Comparison of ENCODE assay signal across 8 cellular contexts in the genomic region with DNA sequence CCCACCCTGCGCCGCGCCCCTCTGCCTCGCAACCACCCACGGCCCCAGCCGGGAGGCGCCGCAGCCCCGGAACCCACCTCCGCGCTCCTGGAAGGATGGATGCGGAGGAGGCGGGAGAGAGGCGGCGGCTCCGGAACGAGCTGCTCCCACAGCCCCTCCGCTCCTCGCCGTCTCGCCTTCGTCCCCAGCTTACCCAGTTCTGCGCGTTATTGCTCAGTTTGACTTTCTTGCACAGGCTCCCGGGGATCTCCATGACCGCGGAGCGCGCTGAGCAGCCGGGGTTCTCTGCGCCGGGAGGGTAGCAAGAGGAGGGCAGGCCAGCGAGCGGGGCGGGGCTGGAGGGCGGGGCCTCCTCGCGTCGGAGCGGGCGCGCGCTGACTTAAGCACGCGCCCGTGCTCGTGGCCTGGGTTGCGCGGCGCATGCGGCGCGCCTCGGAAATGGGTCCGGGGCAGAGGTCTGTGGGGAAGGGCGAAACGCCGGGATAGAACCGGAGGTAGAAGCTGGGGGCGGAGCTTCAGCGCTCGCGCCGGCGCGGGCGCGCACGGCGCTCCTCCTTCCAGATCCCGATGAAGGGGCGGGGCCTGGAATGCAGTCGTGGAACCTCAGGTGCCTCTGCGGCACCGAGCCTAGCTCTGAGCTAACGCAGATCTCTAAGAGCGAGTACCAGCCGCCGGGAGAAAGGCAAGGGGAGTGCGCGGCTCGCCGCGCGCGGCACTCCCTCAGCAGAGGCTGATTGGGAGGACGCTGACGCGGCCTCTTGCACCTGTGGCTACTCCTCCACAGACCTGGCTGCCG. TPM values are rescaled to one million over a fixed set of nuclear protein-coding genes. Genes with fewer than 3 reads are reported as not detected.
DNase-seq lines count a peak whose midpoint lies in the region; ATAC-seq and TF ChIP-seq lines count a peak whose summit lies in the region.

PAPSS1 (minus strand) TSS at position 308 of the 796 bp plus-strand sequence; CDS start at position 253, 55 bp downstream.

- H3K27me3 ChIP-seq in hepatocyte (no peaks in the 10 kb centered on the region), aorta (ENCODE audit: control insufficient read depth in 1 of 2, insufficient read depth in 2 of 2, low read length in 1 of 2) (no peaks in the 10 kb centered on the region)

- peak within 1 kb of the TSS; percentile 91 for H2AFZ ChIP-seq in hepatocyte

- H4K20me1 ChIP-seq in hepatocyte (ENCODE audit: insufficient read depth, poor library complexity, severe bottlenecking): no peaks in the 10 kb centered on the region

- H3K9me3 ChIP-seq in hepatocyte (ENCODE audit: low read depth): no peaks in the 10 kb centered on the region
- H3K9me3 ChIP-seq in aorta (ENCODE audit: control insufficient read depth, low read length): no peaks in the 10 kb centered on the region

- intact Hi-C loops in aorta (cut with DNase I): loop anchor here in 1 of 2 donors (10.0 kb wide), 2 partner anchors 105 to 275 kb away; partner anchors contain the start of gene SGMS2

- ATAC-seq in GM18519 (IDR thresholded peaks at IDR 0.05; ENCODE audit: low FRiP score, unreplicated experiment): peak; percentile 82
- peak; percentile 90 for ATAC-seq in HG03045 (IDR thresholded peaks at IDR 0.05; ENCODE audit: unreplicated experiment)
- ATAC-seq in aorta (ENCODE audit: low FRiP score): peak; percentile 100

- H3K27ac ChIP-seq in hepatocyte (peak within 1 kb of the TSS; percentile 95), aorta (ENCODE audit: low read depth in 1 of 2, low read length in 2 of 2) (peak within 1 kb of the TSS in 1 of 2 donors; percentile 77)

- H3K4me3 ChIP-seq in hepatocyte: peak within 1 kb of the TSS; percentile 56
- H3K4me3 ChIP-seq in aorta (ENCODE audit: low read length in 2 of 2): peak within 1 kb of the TSS; percentile 76 to 94

- DNase-seq in NCI-H2081 treated with DMSO at 0.1 percent for 48 hours (lab: John Stamatoyannopoulos, UW): peak; percentile 73
- peak; percentile 92 for DNase-seq in T1000 (lab: John Stamatoyannopoulos, UW)
- DNase-seq in astrocyte of the hippocampus (ENCODE audit: low read depth, low spot score): peak; percentile 100
- peak; percentile 100 for DNase-seq in hepatocyte (ENCODE audit: low spot score)
- peak; percentile 92 for DNase-seq in renal cortical epithelial cell (ENCODE audit: low read depth)
- DNase-seq in aorta: peak; percentile 98 to 99

- TF ChIP-seq CTCF in hepatocyte (IDR thresholded peaks at IDR 0.05; ENCODE audit: poor library complexity): no peak

- no peaks in the 10 kb centered on the region for H3K9me2 ChIP-seq in hepatocyte (replicated peaks; ENCODE audit: insufficient read depth)

- H3K4me1 ChIP-seq in hepatocyte (ENCODE audit: insufficient read depth): peaks cover 18% of the 10 kb centered on the region
- peaks cover 0 to 2% of the 10 kb centered on the region in 2 donors for H3K4me1 ChIP-seq in aorta (ENCODE audit: control insufficient read depth in 1 of 2, insufficient read depth in 2 of 2, low read length in 2 of 2)

- H3K79me2 ChIP-seq in hepatocyte: peaks cover 38% of the 10 kb centered on the region

- no peaks in the 10 kb centered on the region for H3K36me3 ChIP-seq in hepatocyte (replicated peaks; ENCODE audit: insufficient read depth, low read depth)
- no peaks in the 10 kb centered on the region for H3K36me3 ChIP-seq in aorta (ENCODE audit: control insufficient read depth in 1 of 2, insufficient read depth in 2 of 2, low read length in 1 of 2)

- H3K4me2 ChIP-seq in hepatocyte: peak within 1 kb of the TSS; percentile 83

- 1% methylated on average over 51 of the region's 90 CpGs for WGBS in hepatocyte (ENCODE audit: low lambda C conversion rate, missing lambda C conversion rate)
- WGBS in aorta, 2 donors: 0% methylated on average over 83 to 90 of the region's 90 CpGs

RNA-seq across cellular contexts. Expression of gene PAPSS1, which starts in this region (rescaled TPM):
- 103 TPM in 2 replicates for total RNA-seq in hepatocyte
- 102 and 107 TPM in 2 replicates for polyA plus RNA-seq in hepatocyte
- total RNA-seq in renal cortical epithelial cell: 84.6 and 123 TPM in 2 replicates
- total RNA-seq in aorta: 10 to 100 TPM; 32.8 to 38.5 TPM
- 10 to 100 TPM; 20.4 to 29.4 TPM for polyA plus RNA-seq in aorta
